Comparison of ENCODE assay signal across 1 cellular context in the genomic region with DNA sequence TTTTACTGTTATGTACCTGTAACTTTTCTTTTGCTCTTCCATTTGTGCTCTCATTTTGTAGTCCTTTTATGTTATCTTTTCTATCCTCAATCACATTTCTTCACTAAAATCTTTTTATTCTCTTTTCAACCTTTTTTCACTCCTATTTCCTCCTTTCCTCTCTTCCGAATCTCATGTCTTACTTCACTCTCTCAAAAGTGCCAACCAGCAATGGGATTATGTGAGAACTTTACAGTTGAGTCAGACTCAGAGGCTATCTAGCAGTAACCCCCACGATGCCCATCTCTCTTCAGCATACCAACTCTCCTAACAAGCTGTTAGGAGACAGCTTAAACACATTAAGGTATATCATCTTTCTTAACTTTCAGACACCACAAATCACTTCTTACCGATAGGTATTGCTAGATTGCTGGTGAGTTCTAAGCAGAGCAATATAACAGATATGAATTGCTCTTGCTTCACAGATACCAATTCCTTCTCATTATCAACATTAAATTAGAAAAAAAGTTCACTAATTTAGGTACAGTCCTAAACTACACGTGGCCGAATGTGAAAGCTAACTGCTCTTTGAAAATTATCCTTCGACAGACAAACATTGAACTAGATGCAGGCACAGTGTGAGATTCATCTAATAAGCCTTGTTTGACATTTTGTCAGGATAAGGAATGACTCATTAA.
TF ChIP-seq lines count a peak whose summit lies in the region.

No MANE protein-coding gene starts in this region.

TF ChIP-seq in HEK293, 187 proteins besides CTCF, POLR2A, EP300 and RAD21 (continued from another document):
- no peak for TF ChIP-seq ZNF837 (tag by site-specific recombination; IDR thresholded peaks at IDR 0.05)
- TF ChIP-seq PRDM1 (tag by site-specific recombination; IDR thresholded peaks at IDR 0.05), result peak; percentile 73
- TF ChIP-seq GLIS1 (tag by site-specific recombination; IDR thresholded peaks at IDR 0.05), result peak; percentile 40
- TF ChIP-seq ZNF664 (tag by site-specific recombination; IDR thresholded peaks at IDR 0.05), result peak; percentile 28; the same call in 1 of the 2 replicates
